Comparison of ENCODE assay signal across 11 cellular contexts in genomic region chr3:112514527-112515128, GRCh38. TPM values are rescaled to one million over a fixed set of nuclear protein-coding genes. Genes with fewer than 3 reads are reported as not detected.
DNase-seq lines count a peak whose midpoint lies in the region; ATAC-seq and TF ChIP-seq lines count a peak whose summit lies in the region.
"Had no signal": no experiment of that assay in that cellular context is flagged by ENCODE, and none has a peak within 500 bp of the region (broad histone marks: within the 10 kb centered on the region; RNA-seq: fewer than 3 reads in every experiment).

No MANE protein-coding gene starts in this region.

- no peak overlapping the region for H3K4me2 ChIP-seq in mesendoderm (ENCODE audit: low read length)
- H3K4me2 ChIP-seq: A549 had no signal

- no peak overlapping the region for H3K4ac ChIP-seq in mesendoderm (ENCODE audit: low read depth, low read length)

- no peak overlapping the region for H3K23ac ChIP-seq in mesendoderm (ENCODE audit: low read length)

- H3K56ac ChIP-seq in mesendoderm (ENCODE audit: low read length): no peak overlapping the region

- H3K4me3 ChIP-seq in spleen (no peak overlapping the region), mesendoderm (ENCODE audit: low read length) (no peak overlapping the region)
- H3K4me3 ChIP-seq: A549 had no signal

- WGBS in spleen, 5 donors: 45 to 65% (median 57%) methylated on average over 2 of the region's 2 CpGs
- WGBS in mesendoderm (ENCODE audit: extremely low coverage, insufficient coverage, low lambda C conversion rate): no CpG with 5 or more reads among the region's 2 CpGs

- H2BK15ac ChIP-seq in mesendoderm (replicated peaks; ENCODE audit: low read depth): no peak overlapping the region

- no peak overlapping the region for H4K8ac ChIP-seq in mesendoderm (ENCODE audit: low read depth, low read length)

- H3K9me3 ChIP-seq in spleen: peaks cover 0 to 17% (median 12%) of the 10 kb centered on the region in 8 donors
- H3K9me3 ChIP-seq: A549 had no signal

- no peaks in the 10 kb centered on the region for H3K36me3 ChIP-seq in spleen
- no peaks in the 10 kb centered on the region for H3K36me3 ChIP-seq in mesendoderm (ENCODE audit: control insufficient read depth, insufficient read depth, low read length)

- DNase-seq in NK-92 treated with Interleukin-12 subunit alpha and Interleukin-12 subunit beta, amount 100 ng/mL, for 24 hours (lab: John Stamatoyannopoulos, UW): peak; percentile 17
- DNase-seq in NK-92 (lab: John Stamatoyannopoulos, UW; ENCODE audit: unreplicated experiment): no peak
- DNase-seq in HT1080 (ENCODE audit: low read depth): peak; percentile 16
- no peak for DNase-seq in spleen
- DNase-seq in iPS-NIHi11 (ENCODE audit: low spot score): no peak
- DNase-seq in erythroblast (lab: John Stamatoyannopoulos, UW): no peak
- DNase-seq in mesendoderm: no peak
- DNase-seq: NCI-H524 treated with DMSO at 0.1 percent for 48 hours had no signal

- no peak overlapping the region for H4K5ac ChIP-seq in mesendoderm (ENCODE audit: low read length)

- H2BK5ac ChIP-seq in mesendoderm (ENCODE audit: low read length): no peak overlapping the region

- H2AK5ac ChIP-seq in mesendoderm (ENCODE audit: low read length): no peak overlapping the region

- H3K27ac ChIP-seq in spleen (peak overlapping the region in 5 of 8 donors; percentile 5 to 55 (median 37)), mesendoderm (ENCODE audit: low read depth, low read length) (no peak overlapping the region)
- H3K27ac ChIP-seq: A549 had no signal

- intact Hi-C loops in spleen (cut with DNase I; ENCODE audit: low total_unique reads): loop anchor here (5.0 to 10.0 kb wide), 2 partner anchors 187 to 410 kb away; no protein-coding TSS in a partner anchor

- no peak for TF ChIP-seq POLR2A in spleen (IDR thresholded peaks at IDR 0.05)
- TF ChIP-seq POLR2A in erythroblast (IDR thresholded peaks at IDR 0.05; ENCODE audit: low read length): no peak

- H2BK120ac ChIP-seq in mesendoderm (ENCODE audit: low read depth, low read length): no peak overlapping the region

- H3K27me3 ChIP-seq in spleen (replicated peaks in 1 of 7): no peaks in the 10 kb centered on the region
- no peaks in the 10 kb centered on the region for H3K27me3 ChIP-seq in mesendoderm (ENCODE audit: insufficient read depth, low read length, poor library complexity)

- H3K79me2 ChIP-seq in mesendoderm (ENCODE audit: control insufficient read depth, insufficient read depth, low read length): no peaks in the 10 kb centered on the region

- no peak for TF ChIP-seq CTCF in spleen (IDR thresholded peaks at IDR 0.05 in 8 of 11, conservative IDR thresholded peaks at IDR 0.05 in 3 of 11)

- no peaks in the 10 kb centered on the region for H3K79me1 ChIP-seq in mesendoderm (ENCODE audit: low read length)

- peak; percentile 100 for ATAC-seq in HG02588 (IDR thresholded peaks at IDR 0.05; ENCODE audit: unreplicated experiment)
- ATAC-seq: A549 had no signal

- H3K18ac ChIP-seq in mesendoderm (ENCODE audit: low read length): no peak overlapping the region

- no peak overlapping the region for H3K9ac ChIP-seq in mesendoderm (ENCODE audit: low read length)

- H3K4me1 ChIP-seq in spleen: peaks cover 0 to 33% (median 4%) of the 10 kb centered on the region in 6 donors
- no peaks in the 10 kb centered on the region for H3K4me1 ChIP-seq in mesendoderm (ENCODE audit: control insufficient read depth, low read depth, low read length)
- H3K4me1 ChIP-seq: A549 had no signal

RNA-seq across cellular contexts. Expression of gene BTLA, which starts 15.4 kb away (rescaled TPM):
- not detected in 2 replicates for total RNA-seq in HT1080 (2014; rRNA removed; shearing (Covaris generic))
- not detected in 2 replicates for polyA plus RNA-seq in HT1080 (2015; cell fraction: cytosol; rRNA removed)
- polyA plus RNA-seq in HT1080 (2015; cell fraction: nucleus; rRNA removed): not detected in 2 replicates
- total RNA-seq in spleen: 10 to 100 TPM; 18.0 to 46.0 (median 27.1) TPM
- polyA plus RNA-seq in spleen: 10 to 100 TPM; 12.8 to 30.0 (median 20.7) TPM
- 0.06 TPM for polyA plus RNA-seq in mesendoderm (2013, experiment 1 of 2)
- 0.11 TPM for polyA plus RNA-seq in mesendoderm (2013, experiment 2 of 2)
- polyA plus RNA-seq: neural cell had no signal

RNA-seq across cellular contexts. Expression of gene ATG3, which starts 47.1 kb away (rescaled TPM):
- total RNA-seq in HT1080 (2014; rRNA removed; shearing (Covaris generic)): 147 and 159 TPM in 2 replicates
- 90.9 and 98.0 TPM in 2 replicates for polyA plus RNA-seq in HT1080 (2015; cell fraction: cytosol; rRNA removed)
- 70.9 and 72.5 TPM in 2 replicates for polyA plus RNA-seq in HT1080 (2015; cell fraction: nucleus; rRNA removed)
- total RNA-seq in spleen: 10 to 100 TPM; 70.9 to 98.1 (median 81.5) TPM
- 10 to 100 TPM; 35.8 to 58.6 (median 44.4) TPM for polyA plus RNA-seq in spleen
- polyA plus RNA-seq in mesendoderm (2013, experiment 1 of 2): 45.6 TPM
- polyA plus RNA-seq in mesendoderm (2013, experiment 2 of 2): 49.0 TPM

RNA-seq across cellular contexts. Expression of gene SLC35A5, which starts 47.2 kb away (rescaled TPM):
- 27.5 and 44.2 TPM in 2 replicates for total RNA-seq in HT1080 (2014; rRNA removed; shearing (Covaris generic))
- 55.7 and 60.5 TPM in 2 replicates for polyA plus RNA-seq in HT1080 (2015; cell fraction: cytosol; rRNA removed)
- polyA plus RNA-seq in HT1080 (2015; cell fraction: nucleus; rRNA removed): 65.5 and 78.4 TPM in 2 replicates
- 10 to 100 TPM; 31.1 to 48.0 (median 38.0) TPM for total RNA-seq in spleen
- polyA plus RNA-seq in spleen: 10 to 100 TPM in 2 of 3 donors, 1 to 10 TPM in 1; 8.2 to 11.5 (median 11.5) TPM
- 16.2 TPM for polyA plus RNA-seq in mesendoderm (2013, experiment 1 of 2)
- polyA plus RNA-seq in mesendoderm (2013, experiment 2 of 2): 15.9 TPM

Comparison
In these comparisons a context has a peak if more than half of its experiments do, and no peak if none do; other contexts are left out.
1. DNase-seq: peak in NK-92 treated with Interleukin-12 subunit alpha and Interleukin-12 subunit beta, amount 100 ng/mL, for 24 hours (single experiment) and HT1080 (single experiment); none in NK-92 (single experiment), spleen (single experiment), iPS-NIHi11 (single experiment), erythroblast (0 of 2) and mesendoderm (single experiment).
2. RNA of gene BTLA, which starts 15.4 kb away (total RNA-seq): 18.0 to 46.0 TPM in spleen; not detected in HT1080; every median in the first group is over 10 times any median in the second.